Comparison of ENCODE assay signal across 9 cellular contexts in the genomic region with DNA sequence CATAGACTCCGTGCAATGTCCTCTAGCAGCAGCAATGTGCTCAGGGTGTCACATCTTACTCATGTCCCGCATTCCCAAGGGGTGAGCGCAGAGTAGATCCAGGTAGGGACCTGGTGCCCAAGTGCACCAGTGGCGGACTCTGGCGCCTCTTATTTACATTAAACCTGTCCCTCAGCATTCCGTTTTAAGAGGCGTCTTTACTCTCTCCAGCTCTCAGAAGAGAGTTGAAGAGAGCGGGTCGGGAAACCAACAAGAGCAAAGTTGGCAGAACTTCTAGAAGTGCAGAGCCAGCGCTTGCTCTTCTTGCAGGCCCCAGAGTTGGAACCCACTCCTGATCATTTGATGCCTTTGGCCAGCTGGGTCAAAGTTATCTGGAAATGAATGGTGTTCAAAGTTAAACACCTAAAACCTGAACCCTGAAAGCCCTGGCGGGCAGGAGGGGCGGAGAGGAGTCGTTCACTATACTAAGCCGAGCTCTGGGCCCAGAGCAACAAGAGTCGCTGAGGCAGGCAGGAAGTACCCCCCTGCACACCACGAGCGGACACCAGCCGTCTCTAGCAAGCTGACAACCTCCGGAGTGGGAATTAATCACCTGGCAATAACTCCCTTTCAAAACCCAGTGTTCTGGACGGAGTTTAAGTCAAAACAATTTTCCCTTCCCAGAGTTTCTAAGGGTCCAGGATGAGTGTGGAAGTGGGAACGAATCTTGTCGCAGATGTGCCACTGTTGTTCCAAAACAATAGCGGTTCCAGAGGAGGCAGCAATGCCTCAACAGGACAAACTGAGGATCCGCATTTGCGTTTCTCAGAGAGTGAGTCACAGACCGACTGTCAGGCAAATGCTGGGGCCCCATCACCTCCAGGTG.
DNase-seq lines count a peak whose midpoint lies in the region; ATAC-seq and TF ChIP-seq lines count a peak whose summit lies in the region.
"Had no signal": no experiment of that assay in that cellular context is flagged by ENCODE, and none has a peak within 500 bp of the region (broad histone marks: within the 10 kb centered on the region; RNA-seq: fewer than 3 reads in every experiment).

No MANE protein-coding gene starts in this region.

- peaks cover 0 to 20% (median 6%) of the 10 kb centered on the region in 4 donors for H3K4me1 Mint-ChIP-seq in CD4-positive, CD25-positive, alpha-beta regulatory T cell
- H3K4me1 Mint-ChIP-seq in endodermal cell = peaks cover 14% of the 10 kb centered on the region
- H3K4me1 Mint-ChIP-seq in naive thymus-derived CD8-positive, alpha-beta T cell = peaks cover 6 to 20% (median 11%) of the 10 kb centered on the region in 4 donors

- H3K9ac ChIP-seq in HUES64 (ENCODE audit: low read depth, low read length) (no peak overlapping the region), endodermal cell (ENCODE audit: extremely low read depth, low read length, poor library complexity, severe bottlenecking) (no peak overlapping the region)

- TF ChIP-seq CTCF in endodermal cell (conservative IDR thresholded peaks at IDR 0.05) (no peak), GM10266 (IDR thresholded peaks at IDR 0.05; ENCODE audit: control insufficient read depth, insufficient read depth, low read depth, missing control alignments) (no peak)

- peaks cover 58% of the 10 kb centered on the region for H3K27me3 ChIP-seq in CD4-positive, CD25-positive, alpha-beta regulatory T cell (ENCODE audit: control insufficient read depth, insufficient read depth, low read length)
- H3K27me3 ChIP-seq in HUES64 (ENCODE audit: insufficient read depth, low read length) (peaks cover 66% of the 10 kb centered on the region), endodermal cell (ENCODE audit: control insufficient read depth, insufficient read depth, low read length, poor library complexity, severe bottlenecking) (peaks cover 82% of the 10 kb centered on the region)

- POLR2A ChIA-PET in naive thymus-derived CD8-positive, alpha-beta T cell (lab: Charles Lee) = no interaction called here

- peaks cover 32% of the 10 kb centered on the region for H3K4me1 ChIP-seq in CD4-positive, CD25-positive, alpha-beta regulatory T cell (ENCODE audit: control insufficient read depth, insufficient read depth, low read length, poor library complexity, severe bottlenecking)
- peaks cover 38% of the 10 kb centered on the region for H3K4me1 ChIP-seq in HUES64 (ENCODE audit: insufficient read depth, low read length)
- no peaks in the 10 kb centered on the region for H3K4me1 ChIP-seq in endodermal cell (ENCODE audit: control insufficient read depth, insufficient read depth, low read length)

- H3K4me3 ChIP-seq in CD4-positive, CD25-positive, alpha-beta regulatory T cell (ENCODE audit: low read depth, low read length) = no peak overlapping the region
- H3K4me3 ChIP-seq in HUES64 (ENCODE audit: low read length) (peak overlapping the region; percentile 30), endodermal cell (ENCODE audit: low read length) (no peak overlapping the region)

- H3K36me3 Mint-ChIP-seq in CD4-positive, CD25-positive, alpha-beta regulatory T cell = no peaks in the 10 kb centered on the region
- H3K36me3 Mint-ChIP-seq in endodermal cell (ENCODE audit: low read depth) = no peaks in the 10 kb centered on the region
- peaks cover 3 to 30% (median 14%) of the 10 kb centered on the region in 3 donors for H3K36me3 Mint-ChIP-seq in naive thymus-derived CD8-positive, alpha-beta T cell
- H3K36me3 Mint-ChIP-seq: IgD-negative memory B cell had no signal

- no peak for ATAC-seq in CD4-positive, CD25-positive, alpha-beta regulatory T cell (ENCODE audit: low read depth in 2 of 2)
- ATAC-seq in naive thymus-derived CD8-positive, alpha-beta T cell = peak in 1 of 2 donors; percentile 45
- ATAC-seq in HG03108 (IDR thresholded peaks at IDR 0.05; ENCODE audit: unreplicated experiment) = no peak
- ATAC-seq in HG02970 (IDR thresholded peaks at IDR 0.05; ENCODE audit: low FRiP score, unreplicated experiment) = no peak

- peak overlapping the region; percentile 27 to 48 (median 37) for H3K4me3 Mint-ChIP-seq in CD4-positive, CD25-positive, alpha-beta regulatory T cell
- peak overlapping the region; percentile 43 for H3K4me3 Mint-ChIP-seq in endodermal cell
- peak overlapping the region in 9 of 10 donors; percentile 33 to 74 (median 46) for H3K4me3 Mint-ChIP-seq in naive thymus-derived CD8-positive, alpha-beta T cell

- H3K27ac ChIP-seq in CD4-positive, CD25-positive, alpha-beta regulatory T cell (ENCODE audit: insufficient read depth, low read length, poor library complexity, severe bottlenecking) = no peak overlapping the region
- H3K27ac ChIP-seq in HUES64 (ENCODE audit: low read depth, low read length) (no peak overlapping the region), endodermal cell (ENCODE audit: low read depth, low read length) (no peak overlapping the region)

- peak in 1 of 3 donors; percentile 17 for DNase-seq in CD4-positive, CD25-positive, alpha-beta regulatory T cell
- DNase-seq in endodermal cell = peak; percentile 79
- DNase-seq in naive thymus-derived CD8-positive, alpha-beta T cell = peak in 1 of 10 donors; percentile 7
- DNase-seq in epidermal melanocyte (ENCODE audit: insufficient read length, low spot score) = no peak
- DNase-seq in GM10266 (ENCODE audit: extremely low spot score) = no peak

- H3K9me3 Mint-ChIP-seq in CD4-positive, CD25-positive, alpha-beta regulatory T cell = peaks cover 0 to 13% (median 4%) of the 10 kb centered on the region in 7 donors
- H3K9me3 Mint-ChIP-seq in endodermal cell = no peaks in the 10 kb centered on the region
- H3K9me3 Mint-ChIP-seq in naive thymus-derived CD8-positive, alpha-beta T cell = peaks cover 0 to 22% (median 12%) of the 10 kb centered on the region in 9 donors

- H3K27ac Mint-ChIP-seq in CD4-positive, CD25-positive, alpha-beta regulatory T cell = peak overlapping the region in 1 of 3 donors; percentile 52
- peak overlapping the region; percentile 49 for H3K27ac Mint-ChIP-seq in endodermal cell
- H3K27ac Mint-ChIP-seq in naive thymus-derived CD8-positive, alpha-beta T cell = no peak overlapping the region

- H3K36me3 ChIP-seq in CD4-positive, CD25-positive, alpha-beta regulatory T cell (ENCODE audit: control insufficient read depth, insufficient read depth, low read length) = no peaks in the 10 kb centered on the region
- H3K36me3 ChIP-seq in HUES64 (ENCODE audit: insufficient read depth, low read length) (no peaks in the 10 kb centered on the region), endodermal cell (ENCODE audit: control insufficient read depth, insufficient read depth, low read length) (no peaks in the 10 kb centered on the region)

- H3K27me3 Mint-ChIP-seq in CD4-positive, CD25-positive, alpha-beta regulatory T cell = peaks cover 16% of the 10 kb centered on the region
- peaks cover 22% of the 10 kb centered on the region for H3K27me3 Mint-ChIP-seq in endodermal cell (ENCODE audit: insufficient read depth)
- peaks cover 21 to 36% (median 24%) of the 10 kb centered on the region in 5 donors for H3K27me3 Mint-ChIP-seq in naive thymus-derived CD8-positive, alpha-beta T cell

- WGBS in HUES64 = 28% methylated on average over 26 of the region's 26 CpGs
- WGBS in endodermal cell (ENCODE audit: insufficient coverage in 1 of 2, insufficient read length in 1 of 2), 2 experiments = 45 to 60% methylated on average over 15 to 26 of the region's 26 CpGs

- peaks cover 10 to 23% of the 10 kb centered on the region in 2 experiments for H3K9me3 ChIP-seq in CD4-positive, CD25-positive, alpha-beta regulatory T cell (ENCODE audit: control insufficient read depth in 2 of 2, low read length in 2 of 2)
- peaks cover 6% of the 10 kb centered on the region; the same call in 1 of the 2 replicates for H3K9me3 ChIP-seq in HUES64 (ENCODE audit: insufficient read depth, low read depth, low read length)
- peaks cover 3% of the 10 kb centered on the region for H3K9me3 ChIP-seq in endodermal cell (ENCODE audit: control insufficient read depth, low read length)
